12 cellular contexts compared by ENCODE assay signal in the genomic region with DNA sequence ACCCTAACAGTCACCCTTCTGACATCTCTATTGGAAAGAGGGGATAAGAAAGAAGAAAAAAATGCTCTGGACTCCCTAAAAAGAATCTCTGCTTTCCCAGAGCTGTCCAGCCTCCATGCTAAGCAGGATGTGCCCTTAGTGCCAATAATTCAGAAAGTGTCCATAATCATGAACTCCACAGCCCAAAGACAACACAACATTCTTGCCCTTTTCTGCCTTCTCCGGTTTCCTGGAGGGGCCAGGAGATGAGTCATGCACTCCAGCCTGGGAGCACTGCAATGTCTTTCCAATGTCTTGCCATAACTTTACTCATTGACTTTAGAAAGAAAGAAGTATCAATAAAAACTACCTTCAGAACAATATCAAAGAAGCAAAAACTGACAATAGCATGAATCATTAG. TPM values are rescaled to one million over a fixed set of nuclear protein-coding genes. Genes with fewer than 3 reads are reported as not detected.
DNase-seq lines count a peak whose midpoint lies in the region; ATAC-seq, FAIRE-seq and TF ChIP-seq lines count a peak whose summit lies in the region.
"Had no signal": no experiment of that assay in that cellular context is flagged by ENCODE, and none has a peak within 500 bp of the region (broad histone marks: within the 10 kb centered on the region; RNA-seq: fewer than 3 reads in every experiment).

No MANE protein-coding gene starts in this region.

- no peak for TF ChIP-seq CTCF in A549 (IDR thresholded peaks at IDR 0.05)
- TF ChIP-seq CTCF in HFFc6 (IDR thresholded peaks at IDR 0.05), result no peak
- TF ChIP-seq CTCF in mammary epithelial cell (conservative IDR thresholded peaks at IDR 0.05 in 1 of 2, IDR thresholded peaks at IDR 0.05 in 1 of 2; ENCODE audit: extremely low read depth in 1 of 2, insufficient read depth in 1 of 2, low read depth in 1 of 2, low read length in 2 of 2), result no peak

- H3K36me3 ChIP-seq in mammary epithelial cell (ENCODE audit: insufficient read depth, low read length), result peaks cover 28% of the 10 kb centered on the region
- H3K36me3 ChIP-seq: transverse colon had no signal

- peak; percentile 31 to 57; a peak in 4 of 6 replicates for ATAC-seq in A549

- CTCF ChIA-PET in A549 (lab: Yijun Ruan, JAX), result no interaction called here
- CTCF ChIA-PET in mammary epithelial cell (lab: Charles Lee; ENCODE audit: low non-redundant PET), result no interaction called here

- peaks cover 11% of the 10 kb centered on the region for H3K27me3 Mint-ChIP-seq in HFFc6 (ENCODE audit: insufficient read depth)

- peaks cover 100% of the 10 kb centered on the region for H3K79me2 ChIP-seq in mammary epithelial cell (ENCODE audit: insufficient read depth, low read length)

- no peak for FAIRE-seq in A549 (lab: Jason Lieb, UNC)

- H3K4me1 ChIP-seq in A549, result peaks cover 66% of the 10 kb centered on the region
- H3K4me1 ChIP-seq in mammary epithelial cell (ENCODE audit: insufficient read depth, low read length), result peaks cover 33% of the 10 kb centered on the region

- peak overlapping the region; percentile 65 for H3K27ac Mint-ChIP-seq in HFFc6
- H3K27ac Mint-ChIP-seq: T-helper 1 cell treated with Interleukin-12 subunit alpha and Interleukin-12 subunit beta and Interleukin-4 antibody, amounts not matched to agents 30 μg/mL and 1 μg/mL, for 36 hours had no signal

- H3K9ac ChIP-seq in mammary epithelial cell (ENCODE audit: insufficient read depth, low read length), result no peak overlapping the region

- H3K27me3 ChIP-seq in mammary epithelial cell (ENCODE audit: insufficient read depth, low read length), result no peaks in the 10 kb centered on the region
- H3K27me3 ChIP-seq: transverse colon had no signal

- H3K27ac ChIP-seq in A549 (peak overlapping the region in 1 of 2 experiments; percentile 61; a peak in 3 of 6 replicates), mammary epithelial cell (ENCODE audit: insufficient read depth, low read depth, low read length) (no peak overlapping the region)
- H3K27ac ChIP-seq: transverse colon had no signal

- TF ChIP-seq RAD21 in A549 (conservative IDR thresholded peaks at IDR 0.05 in 1 of 2, IDR thresholded peaks at IDR 0.05 in 1 of 2), result no peak

- H3K4me3 ChIP-seq in A549, result no peak overlapping the region
- no peak overlapping the region for H3K4me3 ChIP-seq in mammary epithelial cell (replicated peaks in 1 of 3; ENCODE audit: insufficient read depth in 1 of 3, low read depth in 2 of 3, low read length in 3 of 3)
- H3K4me3 ChIP-seq: transverse colon had no signal

- no TSS peak for BruUV-seq in mammary epithelial cell (replicated peaks; lab: Mats Ljungman, UMichigan)

- peaks cover 2% of the 10 kb centered on the region for H4K20me1 ChIP-seq in mammary epithelial cell (ENCODE audit: insufficient read depth, low read length)

- WGBS in A549 (ENCODE audit: missing lambda C conversion rate), result 12% methylated on average over 1 of the region's 1 CpG
- WGBS in mammary epithelial cell (ENCODE audit: low coverage, missing lambda C conversion rate), result 10% methylated on average over 1 of the region's 1 CpG

- TF ChIP-seq POLR2A in A549 (IDR thresholded peaks at IDR 0.05; ENCODE audit: low read length), result no peak

- DNase-seq in A549 (ENCODE audit: low read depth in 1 of 2, low spot score in 1 of 2), result no peak
- DNase-seq in HFFc6, result peak; percentile 76
- peak; percentile 55 for DNase-seq in mammary epithelial cell
- DNase-seq in left kidney (ENCODE audit: low read depth, low spot score), result peak; percentile 40
- DNase-seq in medulla oblongata (ENCODE audit: extremely low spot score), result no peak
- DNase-seq in GF-D8 (lab: John Stamatoyannopoulos, UW), result no peak
- DNase-seq in NCI-H2081 treated with DMSO at 0.1 percent for 48 hours (lab: John Stamatoyannopoulos, UW), result no peak
- DNase-seq in central memory CD4-positive, alpha-beta T cell, result no peak
- DNase-seq: activated effector memory CD4-positive, alpha-beta T cell treated with Interleukin-2 at 50 U/mL for 16 hours; NCI-H1694 treated with DMSO at 0.1 percent for 48 hours; transverse colon had no signal

- in situ Hi-C loops in mammary epithelial cell (cut with MboI; ENCODE audit: low sequenced_read_pairs in 2 of 2), result no loop called here

- no peaks in the 10 kb centered on the region for H3K9me3 ChIP-seq in A549
- no peaks in the 10 kb centered on the region for H3K9me3 ChIP-seq in mammary epithelial cell (replicated peaks; ENCODE audit: insufficient read depth, low read length)
- H3K9me3 ChIP-seq: transverse colon had no signal

- H3K9me3 Mint-ChIP-seq in HFFc6, result no peaks in the 10 kb centered on the region
- H3K9me3 Mint-ChIP-seq: T-helper 1 cell treated with Interleukin-12 subunit alpha and Interleukin-12 subunit beta and Interleukin-4 antibody, amounts not matched to agents 30 μg/mL and 1 μg/mL, for 36 hours had no signal

- intact Hi-C loops in mammary epithelial cell (cut with micrococcal nuclease), result loop anchor here (5.0 kb wide), 1 partner anchor 41 kb away; no protein-coding TSS in a partner anchor

- peak overlapping the region; percentile 11; the same call in 1 of the 2 replicates for H3K4me3 Mint-ChIP-seq in HFFc6
- H3K4me3 Mint-ChIP-seq: T-helper 1 cell treated with Interleukin-12 subunit alpha and Interleukin-12 subunit beta and Interleukin-4 antibody, amounts not matched to agents 30 μg/mL and 1 μg/mL, for 36 hours had no signal

- peaks cover 40% of the 10 kb centered on the region for H3K36me3 Mint-ChIP-seq in HFFc6 (ENCODE audit: low read depth)

- no peak overlapping the region for H2AFZ ChIP-seq in mammary epithelial cell (ENCODE audit: low read depth, low read length)

- H3K4me2 ChIP-seq in A549 (peak overlapping the region; percentile 38), mammary epithelial cell (ENCODE audit: insufficient read depth, low read depth, low read length) (no peak overlapping the region)

- H3K4me1 Mint-ChIP-seq in HFFc6 (ENCODE audit: low read depth), result peaks cover 69% of the 10 kb centered on the region

- TF ChIP-seq EP300 in A549 (IDR thresholded peaks at IDR 0.05), result no peak

- dilution Hi-C loops in mammary epithelial cell (cut with HindIII; ENCODE audit: low sequenced_read_pairs), result no loop called here

- POLR2A ChIA-PET in A549 (lab: Yijun Ruan, JAX), result no interaction called here

TF ChIP-seq in A549, 52 proteins besides CTCF, POLR2A, EP300 and RAD21:
- TF ChIP-seq FOSL2 (IDR thresholded peaks at IDR 0.05) (no peak), FOSL2 (CRISPR knock-in tag; IDR thresholded peaks at IDR 0.05) (peak; percentile 82), ZNF302 (CRISPR knock-in tag; IDR thresholded peaks at IDR 0.05) (no peak)

RNA-seq across cellular contexts. Expression of a gene that starts 44.0 kb away (rescaled TPM):
- polyA plus RNA-seq in A549 (2011; rRNA removed) (29.8 and 31.5 TPM in 2 replicates), A549 (2017; fragmentation: RNase III; extraction: RNeasy Plus Mini Kit Qiagen cat#74134 plus additional on column Dnase treatment) (17.2 to 18.0 TPM (median 17.8 TPM) in 3 replicates), mammary epithelial cell (32.7 TPM)
- polyA plus RNA-seq in A549 (2012; cell fraction: cytosol; rRNA removed), result 15.5 and 19.1 TPM in 2 replicates
- 29.5 and 35.8 TPM in 2 replicates for polyA plus RNA-seq in A549 (2012; cell fraction: nucleus; rRNA removed)
- polyA minus RNA-seq in A549 (2011; rRNA and poly(A)+ RNA removed), result 101 and 114 TPM in 2 replicates
- 10 to 100 TPM; 29.4 to 45.0 (median 34.0) TPM for total RNA-seq in HFFc6 (2021; fragmentation: NEBNext Ultra II Directional; extraction: Animal tissue kit (Norgen Biotek cat#: 25700))
- total RNA-seq in mammary epithelial cell, result 10 to 100 TPM; 41.3 to 81.5 TPM
- polyA minus RNA-seq in mammary epithelial cell, result 90.2 TPM

Comparison
In these comparisons a context has a peak if more than half of its experiments do, and no peak if none do; other contexts are left out.
1. DNase-seq: peak in HFFc6 (single experiment), mammary epithelial cell (single experiment) and left kidney (single experiment); none in A549 (0 of 2), medulla oblongata (single experiment), GF-D8 (single experiment), NCI-H2081 treated with DMSO at 0.1 percent for 48 hours (single experiment) and central memory CD4-positive, alpha-beta T cell (single experiment).